25 cellular contexts compared by ENCODE assay signal in genomic region chr4:153919667-153920066, GRCh38.
"Had no signal": no experiment of that assay in that cellular context is flagged by ENCODE, and none has a peak within 500 bp of the region (broad histone marks: within the 10 kb centered on the region; RNA-seq: fewer than 3 reads in every experiment).

No MANE protein-coding gene starts in this region.

- H3K4me3 ChIP-seq: esophagus muscularis mucosa, heart right ventricle, lower lobe of right lung, mucosa of descending colon, skin epidermis, thyroid gland, upper lobe of right lung had no signal

- DNase-seq: activated CD4-positive, alpha-beta memory T cell treated with anti-CD3 and anti-CD28 coated beads for 36 hours; activated CD4-positive, alpha-beta T cell treated with anti-CD3 and anti-CD28 coated beads, Interleukin-2, amount 10 ng/mL, durations not matched to agents 24 days and 14 days; activated CD4-positive, CD25-positive, alpha-beta regulatory T cell treated with anti-CD3 and anti-CD28 coated beads, Interleukin-2, amount 50 U/mL, for 72 hours; activated CD8-positive, alpha-beta memory T cell treated with anti-CD3 and anti-CD28 coated beads, Interleukin-2, amount 50 U/mL, for 4 hours; activated effector memory CD4-positive, alpha-beta T cell treated with anti-CD3 and anti-CD28 coated beads, Interleukin-2, amount 50 U/mL, for 16 hours; activated naive CD4-positive, alpha-beta T cell treated with anti-CD3 and anti-CD28 coated beads for 36 hours; activated naive CD8-positive, alpha-beta T cell treated with anti-CD3 and anti-CD28 coated beads for 36 hours; activated T-cell treated with anti-CD3 and anti-CD28 coated beads, Interleukin-2, amount 50 U/mL, for 1 hour; brain microvascular endothelial cell; central memory CD4-positive, alpha-beta T cell; endodermal cell; foreskin keratinocyte; heart right ventricle; lower lobe of right lung; mucosa of descending colon; posterior cingulate gyrus; right cardiac atrium; stimulated activated CD4-positive, alpha-beta T cell treated with anti-CD3 and anti-CD28 coated beads, Interleukin-4, amount 100 ng/mL, for 24 hours; SW 1271; T-helper 9 cell; thyroid gland; upper lobe of right lung had no signal

- FAIRE-seq: astrocyte had no signal
